1 cellular context compared by ENCODE assay signal in genomic region chr5:43603535-43604363, GRCh38.
A peak's percentile ranks its signal among the peaks of the same experiment; 100 is the strongest.
TF ChIP-seq lines count a peak whose summit lies in the region.

No MANE protein-coding gene starts in this region.

TF ChIP-seq in liver, 16 proteins besides CTCF, POLR2A, EP300 and RAD21 (continued from another document):
- TF ChIP-seq ATF3 (IDR thresholded peaks at IDR 0.05) (no peak), EGR1 (IDR thresholded peaks at IDR 0.05; ENCODE audit: low read depth in 2 of 2) (no peak), YY1 (IDR thresholded peaks at IDR 0.05) (peak; percentile 53), SP1 (IDR thresholded peaks at IDR 0.05) (peak; percentile 78), TAF1 (conservative IDR thresholded peaks at IDR 0.05) (peak; percentile 89), RXRA (IDR thresholded peaks at IDR 0.05) (peak; percentile 60 to 67), GABPA (IDR thresholded peaks at IDR 0.05 in 1 of 2, conservative IDR thresholded peaks at IDR 0.05 in 1 of 2) (peak in 1 of 2 donors; percentile 24), JUND (IDR thresholded peaks at IDR 0.05) (peak; percentile 26 to 56), NR2F2 (IDR thresholded peaks at IDR 0.05) (no peak), FOXA2 (IDR thresholded peaks at IDR 0.05) (no peak), HNF4G (IDR thresholded peaks at IDR 0.05) (peak; percentile 14)
- TF ChIP-seq, protein P1, sequence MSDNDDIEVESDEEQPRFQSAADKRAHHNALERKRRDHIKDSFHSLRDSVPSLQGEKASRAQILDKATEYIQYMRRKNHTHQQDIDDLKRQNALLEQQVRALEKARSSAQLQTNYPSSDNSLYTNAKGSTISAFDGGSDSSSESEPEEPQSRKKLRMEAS (IDR thresholded peaks at IDR 0.05): peak; percentile 58
